Comparison of ENCODE assay signal across 8 cellular contexts in the genomic region with DNA sequence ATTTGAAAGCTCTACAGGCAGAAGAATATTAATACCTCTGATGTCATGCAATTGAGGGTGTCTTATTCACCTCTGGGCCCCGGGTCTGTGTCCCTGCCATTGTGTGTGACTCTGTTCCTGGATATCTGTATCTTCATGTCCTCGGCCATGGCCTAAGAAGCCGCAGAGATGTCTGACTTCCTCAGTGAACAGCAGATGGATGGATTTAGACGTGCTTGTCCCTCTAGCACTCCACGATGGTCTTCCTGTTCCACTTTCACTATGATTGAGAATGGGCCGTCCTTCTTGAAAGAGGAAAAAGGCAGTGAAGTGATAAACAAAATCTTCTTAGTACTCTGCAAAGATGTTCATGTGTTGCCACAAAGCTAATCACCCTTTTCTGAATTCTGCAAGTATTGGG.
DNase-seq lines count a peak whose midpoint lies in the region; ATAC-seq and TF ChIP-seq lines count a peak whose summit lies in the region.

No MANE protein-coding gene starts in this region.

- CTCF ChIA-PET in CD8-positive, alpha-beta T cell (lab: Charles Lee), result no interaction called here

- H3K9ac ChIP-seq in colonic mucosa (ENCODE audit: low read depth in 2 of 2, low read length in 2 of 2) (no peak overlapping the region), neuronal stem cell (ENCODE audit: low read depth, low read length, poor library complexity) (no peak overlapping the region)

- no peak overlapping the region for H3K23ac ChIP-seq in neuronal stem cell (ENCODE audit: low read depth, low read length, poor library complexity)

- no CpG with 5 or more reads among the region's 6 CpGs for WGBS in neuronal stem cell (ENCODE audit: extremely low coverage in 2 of 2, insufficient read length in 2 of 2, insufficient replicate concordance in 1 of 2), 2 donors

- peaks cover 4% of the 10 kb centered on the region for H3K36me3 Mint-ChIP-seq in CD8-positive, alpha-beta T cell

- H3K9me3 ChIP-seq in CD8-positive, alpha-beta T cell (ENCODE audit: low read length), result no peaks in the 10 kb centered on the region
- H3K9me3 ChIP-seq in colonic mucosa, result no peaks in the 10 kb centered on the region
- H3K9me3 ChIP-seq in upper lobe of right lung, result no peaks in the 10 kb centered on the region
- no peaks in the 10 kb centered on the region for H3K9me3 ChIP-seq in neuronal stem cell (replicated peaks in 1 of 2; ENCODE audit: control insufficient read depth in 2 of 2, insufficient read depth in 1 of 2, low read depth in 1 of 2, low read length in 2 of 2)

- H3K4me2 ChIP-seq in neuronal stem cell (ENCODE audit: insufficient read depth, low read length, poor library complexity, severe bottlenecking), result no peak overlapping the region

- no peak overlapping the region for H2AK5ac ChIP-seq in neuronal stem cell (ENCODE audit: low read depth, low read length)

- H3K27me3 Mint-ChIP-seq in CD8-positive, alpha-beta T cell (ENCODE audit: low read depth), result no peaks in the 10 kb centered on the region

- H3K4me1 ChIP-seq in CD8-positive, alpha-beta T cell (ENCODE audit: insufficient read depth, low read length), result peaks cover 37% of the 10 kb centered on the region
- H3K4me1 ChIP-seq in colonic mucosa (no peaks in the 10 kb centered on the region), upper lobe of right lung (peaks cover 29% of the 10 kb centered on the region), neuronal stem cell (ENCODE audit: control insufficient read depth in 2 of 2, insufficient read depth in 1 of 2, low read depth in 1 of 2, low read length in 2 of 2) (peaks cover 21 to 23% of the 10 kb centered on the region in 2 donors)

- intact Hi-C loops in CD8-positive, alpha-beta T cell (cut with DNase I, micrococcal nuclease), result loop anchor here in 1 of 2 experiments (2.0 kb wide), 1 partner anchor 24 kb away; no protein-coding TSS in a partner anchor
- intact Hi-C loops in colonic mucosa (cut with DNase I), result no loop called here
- intact Hi-C loops in upper lobe of right lung (cut with DNase I), result no loop called here

- H3K14ac ChIP-seq in neuronal stem cell (ENCODE audit: low read length), result no peak overlapping the region

- no peak overlapping the region for H3K4ac ChIP-seq in neuronal stem cell (ENCODE audit: low read length)

- no peak overlapping the region for H3K18ac ChIP-seq in neuronal stem cell (ENCODE audit: low read length)

- H2BK5ac ChIP-seq in neuronal stem cell (ENCODE audit: low read length), result no peak overlapping the region

- no peak overlapping the region for H4K91ac ChIP-seq in neuronal stem cell (ENCODE audit: low read depth, low read length, poor library complexity)

- peak; percentile 46 for ATAC-seq in CD8-positive, alpha-beta T cell
- ATAC-seq in GM19397 (IDR thresholded peaks at IDR 0.05; ENCODE audit: unreplicated experiment) (peak; percentile 58), HG03432 (IDR thresholded peaks at IDR 0.05; ENCODE audit: unreplicated experiment) (peak; percentile 75), upper lobe of right lung (peak; percentile 80)

- DNase-seq in CD8-positive, alpha-beta T cell, result no peak
- no peak for DNase-seq in colonic mucosa
- DNase-seq in upper lobe of right lung, result no peak
- no peak for DNase-seq in neuronal stem cell (ENCODE audit: low spot score)
- DNase-seq in DMS 273 treated with DMSO at 0.1 percent for 48 hours (lab: John Stamatoyannopoulos, UW), result no peak
- DNase-seq in GF-D8 (lab: John Stamatoyannopoulos, UW), result no peak

- no peak overlapping the region for H4K8ac ChIP-seq in neuronal stem cell (ENCODE audit: low read depth, low read length)

- peaks cover 4% of the 10 kb centered on the region for H3K9me3 Mint-ChIP-seq in CD8-positive, alpha-beta T cell

- no peak overlapping the region for H2BK15ac ChIP-seq in neuronal stem cell (ENCODE audit: low read length)

- H2BK120ac ChIP-seq in neuronal stem cell (ENCODE audit: low read depth, low read length), result no peak overlapping the region

- TF ChIP-seq CTCF in CD8-positive, alpha-beta T cell (IDR thresholded peaks at IDR 0.05), result no peak
- TF ChIP-seq CTCF in colonic mucosa (IDR thresholded peaks at IDR 0.05), result no peak
- no peak for TF ChIP-seq CTCF in upper lobe of right lung (IDR thresholded peaks at IDR 0.05)

- POLR2A ChIA-PET in CD8-positive, alpha-beta T cell (lab: Charles Lee), result interaction anchor here (0.6 kb wide), 2 partner anchors 12 to 851 kb away, joined by 3 to 5 read pairs; no protein-coding TSS in a partner anchor

- H3K4me1 Mint-ChIP-seq in CD8-positive, alpha-beta T cell (ENCODE audit: low read depth), result peaks cover 64% of the 10 kb centered on the region

- no peaks in the 10 kb centered on the region for H3K36me3 ChIP-seq in CD8-positive, alpha-beta T cell (ENCODE audit: insufficient read depth, low read length)
- H3K36me3 ChIP-seq in colonic mucosa (no peaks in the 10 kb centered on the region), upper lobe of right lung (no peaks in the 10 kb centered on the region), neuronal stem cell (replicated peaks in 1 of 2; ENCODE audit: control insufficient read depth in 2 of 2, insufficient read depth in 2 of 2, low read length in 2 of 2) (no peaks in the 10 kb centered on the region)

- no peak overlapping the region for H2AFZ ChIP-seq in neuronal stem cell (ENCODE audit: low read length)

- no peak overlapping the region for H3K27ac ChIP-seq in CD8-positive, alpha-beta T cell (ENCODE audit: low read depth, low read length)
- peak overlapping the region; percentile 7 for H3K27ac ChIP-seq in colonic mucosa
- no peak overlapping the region for H3K27ac ChIP-seq in upper lobe of right lung
- H3K27ac ChIP-seq in neuronal stem cell (replicated peaks; ENCODE audit: low read length), result no peak overlapping the region

- H3K79me1 ChIP-seq in neuronal stem cell (ENCODE audit: low read depth, low read length), result no peaks in the 10 kb centered on the region

- H3K4me3 Mint-ChIP-seq in CD8-positive, alpha-beta T cell, result peak overlapping the region; percentile 64

- H3K27ac Mint-ChIP-seq in CD8-positive, alpha-beta T cell, result peak overlapping the region; percentile 90

- no peak overlapping the region for H2BK12ac ChIP-seq in neuronal stem cell (ENCODE audit: low read length)

- H3K4me3 ChIP-seq in CD8-positive, alpha-beta T cell (ENCODE audit: low read depth, low read length), result no peak overlapping the region
- no peak overlapping the region for H3K4me3 ChIP-seq in colonic mucosa
- H3K4me3 ChIP-seq in upper lobe of right lung, result no peak overlapping the region
- H3K4me3 ChIP-seq in neuronal stem cell (ENCODE audit: low read length in 2 of 2), result no peak overlapping the region

- H3K27me3 ChIP-seq in CD8-positive, alpha-beta T cell (ENCODE audit: insufficient read depth, low read length), result no peaks in the 10 kb centered on the region
- H3K27me3 ChIP-seq in colonic mucosa, result no peaks in the 10 kb centered on the region
- no peaks in the 10 kb centered on the region for H3K27me3 ChIP-seq in upper lobe of right lung
- no peaks in the 10 kb centered on the region for H3K27me3 ChIP-seq in neuronal stem cell (ENCODE audit: control insufficient read depth in 3 of 3, insufficient read depth in 3 of 3, low read depth in 1 of 3, low read length in 3 of 3)
